In the genomic region with DNA sequence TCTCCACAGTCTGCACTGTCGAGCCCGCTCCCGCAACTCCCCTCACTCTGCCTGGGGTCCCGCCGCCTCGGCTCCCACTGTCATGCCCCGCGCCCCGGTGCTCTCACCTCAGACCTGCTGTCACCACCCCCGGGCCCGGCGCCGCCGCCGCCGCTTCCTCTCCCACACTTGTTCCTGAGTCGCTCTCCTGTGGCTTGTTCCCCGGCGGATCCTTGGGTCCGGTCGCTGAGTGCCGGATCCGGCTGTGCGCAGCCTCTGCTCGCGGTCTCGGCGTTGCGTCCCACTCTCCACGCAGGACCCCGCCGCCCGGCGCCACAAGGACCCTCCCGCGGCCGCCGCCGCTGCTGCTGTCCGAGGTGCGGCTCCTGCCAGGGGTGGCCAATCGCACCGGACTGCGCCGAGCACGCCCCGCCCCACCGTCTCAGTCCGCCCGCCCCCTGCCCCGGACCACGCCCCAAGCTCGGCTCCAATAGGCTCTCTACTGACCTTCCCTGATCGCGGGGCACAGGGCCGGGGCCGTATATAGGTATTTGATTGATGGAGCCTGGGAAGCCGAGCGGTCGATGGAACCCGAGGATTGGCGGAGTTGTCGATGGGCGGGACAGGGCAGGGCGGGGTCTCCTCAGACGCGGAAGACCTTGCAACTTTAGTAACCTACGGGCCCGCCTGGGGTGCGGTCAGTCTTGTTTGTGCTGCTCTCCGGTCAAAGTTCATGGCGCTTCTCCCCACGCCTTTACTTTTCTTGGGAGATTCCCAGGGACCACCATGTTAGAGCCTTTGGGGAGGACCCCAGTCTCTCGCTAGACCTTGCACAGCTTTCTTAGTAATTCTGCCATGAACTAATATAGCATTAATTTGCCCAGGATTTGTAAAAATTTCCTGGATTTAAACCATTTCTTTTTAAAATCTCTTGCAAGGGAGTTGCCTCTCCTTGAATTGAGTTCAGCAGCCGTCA, we compare ENCODE assay signal across 1 cellular context.
TF ChIP-seq lines count a peak whose summit lies in the region.

Gene TAOK3 (minus strand): TSS at position 367 of the 955 bp plus-strand sequence. CDS start 117,340 bp downstream, outside the sequence.

TF ChIP-seq in HepG2, 621 proteins besides CTCF, POLR2A, EP300 and RAD21 (continued from another document and continues in another):
- TF ChIP-seq ZNF770 (CRISPR knock-in tag; IDR thresholded peaks at IDR 0.05) (no peak), FLYWCH1 (CRISPR knock-in tag; IDR thresholded peaks at IDR 0.05) (no peak), BORCS8-MEF2B (CRISPR knock-in tag; IDR thresholded peaks at IDR 0.05) (0 out of 2 replicates have a peak, but pooled peaks have one; percentile 15), ZNF761 (CRISPR knock-in tag; conservative IDR thresholded peaks at IDR 0.05) (no peak), ARID5B (CRISPR knock-in tag; IDR thresholded peaks at IDR 0.05) (peak; percentile 36; the same call in 1 of the 2 replicates), TBX2 (CRISPR knock-in tag; IDR thresholded peaks at IDR 0.05; ENCODE audit: borderline replicate concordance) (peak; percentile 62; the same call in 1 of the 2 replicates), SAP130 (CRISPR knock-in tag; IDR thresholded peaks at IDR 0.05; ENCODE audit: low read depth) (peak; percentile 91), NFYB (CRISPR knock-in tag; IDR thresholded peaks at IDR 0.05) (peak; percentile 78), KLF16 (CRISPR knock-in tag; IDR thresholded peaks at IDR 0.05) (peak in 1 of 2 experiments; percentile 34; a peak in 1 of 4 replicates), ETV6 (CRISPR knock-in tag; conservative IDR thresholded peaks at IDR 0.05) (0 out of 2 replicates have a peak, but pooled peaks have one; percentile 31), ZNF468 (CRISPR knock-in tag; IDR thresholded peaks at IDR 0.05) (0 out of 2 replicates have a peak, but pooled peaks have one; percentile 40), CREB3 (CRISPR knock-in tag; IDR thresholded peaks at IDR 0.05) (no peak), ZBTB20 (CRISPR knock-in tag; IDR thresholded peaks at IDR 0.05; ENCODE audit: borderline replicate concordance, low read depth) (no peak), KMT2B (CRISPR knock-in tag; IDR thresholded peaks at IDR 0.05) (peak; percentile 85), ZNF264 (CRISPR knock-in tag; IDR thresholded peaks at IDR 0.05) (0 out of 2 replicates have a peak, but pooled peaks have one; percentile 54), THAP9 (CRISPR knock-in tag; IDR thresholded peaks at IDR 0.05; ENCODE audit: borderline replicate concordance) (no peak), FOXA1 (IDR thresholded peaks at IDR 0.05) (no peak), FOXA1 (CRISPR knock-in tag; IDR thresholded peaks at IDR 0.05) (no peak), MATR3 (CRISPR knock-in tag; IDR thresholded peaks at IDR 0.05) (no peak), MIXL1 (CRISPR knock-in tag; IDR thresholded peaks at IDR 0.05) (peak; percentile 11; the same call in 1 of the 2 replicates), MEIS1 (CRISPR knock-in tag; IDR thresholded peaks at IDR 0.05; ENCODE audit: borderline replicate concordance) (peak; percentile 76; the same call in 1 of the 2 replicates), XRCC5 (optimal IDR thresholded peaks at IDR 0.05; ENCODE audit: low read length) (peak; percentile 99), BRF2 (CRISPR knock-in tag; IDR thresholded peaks at IDR 0.05) (no peak), ZNF350 (CRISPR knock-in tag; IDR thresholded peaks at IDR 0.05; ENCODE audit: borderline replicate concordance, low read depth) (peak; percentile 64; the same call in 1 of the 2 replicates), SPEN (CRISPR knock-in tag; IDR thresholded peaks at IDR 0.05; ENCODE audit: low read depth) (peak; percentile 62; the same call in 1 of the 2 replicates), WIZ (CRISPR knock-in tag; IDR thresholded peaks at IDR 0.05) (0 out of 2 replicates have a peak, but pooled peaks have one; percentile 31), YEATS4 (CRISPR knock-in tag; IDR thresholded peaks at IDR 0.05; ENCODE audit: borderline replicate concordance) (peak; percentile 73), ZNF713 (CRISPR knock-in tag; IDR thresholded peaks at IDR 0.05) (no peak), MTA1 (CRISPR knock-in tag; IDR thresholded peaks at IDR 0.05; ENCODE audit: borderline replicate concordance) (peak; percentile 74; the same call in 1 of the 2 replicates), ZNF558 (CRISPR knock-in tag; IDR thresholded peaks at IDR 0.05; ENCODE audit: borderline replicate concordance) (0 out of 2 replicates have a peak, but pooled peaks have one; percentile 54), SOX13 (IDR thresholded peaks at IDR 0.05) (no peak), SOX13 (CRISPR knock-in tag; conservative IDR thresholded peaks at IDR 0.05 in 1 of 2, IDR thresholded peaks at IDR 0.05 in 1 of 2) (no peak), ELF4 (CRISPR knock-in tag; IDR thresholded peaks at IDR 0.05; ENCODE audit: borderline replicate concordance) (peak; percentile 68)
- TF ChIP-seq, protein P1, sequence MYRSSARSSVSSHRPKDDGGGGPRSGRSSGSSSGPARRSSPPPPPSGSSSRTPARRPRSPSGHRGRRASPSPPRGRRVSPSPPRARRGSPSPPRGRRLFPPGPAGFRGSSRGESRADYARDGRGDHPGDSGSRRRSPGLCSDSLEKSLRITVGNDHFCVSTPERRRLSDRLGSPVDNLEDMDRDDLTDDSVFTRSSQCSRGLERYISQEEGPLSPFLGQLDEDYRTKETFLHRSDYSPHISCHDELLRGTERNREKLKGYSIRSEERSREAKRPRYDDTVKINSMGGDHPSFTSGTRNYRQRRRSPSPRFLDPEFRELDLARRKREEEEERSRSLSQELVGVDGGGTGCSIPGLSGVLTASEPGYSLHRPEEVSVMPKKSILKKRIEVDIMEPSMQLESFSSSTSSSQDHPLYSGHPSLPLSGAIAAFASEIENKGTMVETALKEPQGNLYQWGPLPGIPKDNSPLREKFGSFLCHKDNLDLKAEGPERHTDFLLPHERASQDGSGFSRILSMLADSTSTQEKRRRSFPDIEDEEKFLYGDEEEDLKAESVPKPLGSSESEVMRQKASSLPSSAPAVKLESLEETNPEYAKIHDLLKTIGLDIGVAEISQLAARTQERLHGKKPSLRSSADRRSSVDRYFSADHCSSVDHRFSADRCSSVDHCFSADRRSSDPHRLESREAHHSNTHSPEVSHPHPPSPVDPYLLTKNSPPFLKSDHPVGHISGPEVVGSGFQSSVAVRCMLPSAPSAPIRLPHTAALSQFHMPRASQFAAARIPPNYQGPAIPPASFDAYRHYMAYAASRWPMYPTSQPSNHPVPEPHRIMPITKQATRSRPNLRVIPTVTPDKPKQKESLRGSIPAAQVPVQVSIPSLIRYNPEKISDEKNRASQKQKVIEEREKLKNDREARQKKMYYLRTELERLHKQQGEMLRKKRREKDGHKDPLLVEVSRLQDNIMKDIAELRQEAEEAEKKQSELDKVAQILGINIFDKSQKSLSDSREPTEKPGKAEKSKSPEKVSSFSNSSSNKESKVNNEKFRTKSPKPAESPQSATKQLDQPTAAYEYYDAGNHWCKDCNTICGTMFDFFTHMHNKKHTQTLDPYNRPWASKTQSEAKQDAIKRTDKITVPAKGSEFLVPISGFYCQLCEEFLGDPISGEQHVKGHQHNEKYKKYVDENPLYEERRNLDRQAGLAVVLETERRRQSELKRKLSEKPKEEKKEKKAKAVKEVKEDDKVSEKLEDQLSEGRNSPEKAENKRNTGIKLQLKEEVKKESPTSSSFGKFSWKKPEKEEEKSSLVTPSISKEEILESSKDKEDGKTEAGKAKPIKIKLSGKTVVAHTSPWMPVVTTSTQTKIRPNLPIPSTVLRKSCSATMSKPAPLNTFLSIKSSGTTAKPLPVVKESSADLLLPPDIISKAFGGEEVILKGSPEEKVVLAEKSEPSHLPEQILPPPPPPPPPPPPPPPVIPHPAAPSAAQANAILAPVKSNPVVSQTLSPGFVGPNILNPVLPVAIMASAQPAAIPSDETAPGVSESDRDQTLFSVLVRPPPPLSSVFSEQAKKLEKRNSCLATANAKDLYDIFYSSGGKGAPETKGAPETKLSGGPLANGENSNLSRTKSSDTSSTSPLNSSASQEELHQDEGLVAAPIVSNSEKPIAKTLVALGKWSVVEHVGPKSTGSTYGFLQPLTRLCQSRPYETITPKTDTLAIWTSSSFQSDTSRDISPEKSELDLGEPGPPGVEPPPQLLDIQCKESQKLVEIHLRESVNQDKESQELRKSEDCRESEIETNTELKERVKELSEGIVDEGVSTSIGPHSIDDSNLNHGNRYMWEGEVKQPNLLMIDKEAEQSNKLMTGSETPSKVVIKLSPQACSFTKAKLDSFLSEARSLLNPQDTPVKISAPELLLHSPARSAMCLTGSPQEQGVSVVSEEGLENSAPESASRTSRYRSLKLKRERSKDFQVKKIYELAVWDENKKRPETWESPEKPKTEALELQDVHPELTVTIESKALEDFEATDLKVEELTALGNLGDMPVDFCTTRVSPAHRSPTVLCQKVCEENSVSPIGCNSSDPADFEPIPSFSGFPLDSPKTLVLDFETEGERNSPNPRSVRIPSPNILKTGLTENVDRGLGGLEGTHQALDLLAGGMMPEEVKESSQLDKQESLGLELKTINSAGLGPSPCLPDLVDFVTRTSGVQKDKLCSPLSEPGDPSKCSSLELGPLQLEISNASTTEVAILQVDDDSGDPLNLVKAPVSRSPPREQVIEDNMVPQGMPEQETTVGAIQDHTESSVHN (CRISPR knock-in tag; IDR thresholded peaks at IDR 0.05), result no peak
